10 cellular contexts compared by ENCODE assay signal in genomic region chr20:33370296-33370695, GRCh38. TPM values are rescaled to one million over a fixed set of nuclear protein-coding genes. Genes with fewer than 3 reads are reported as not detected.
DNase-seq lines count a peak whose midpoint lies in the region; ATAC-seq lines count a peak whose summit lies in the region.
"Had no signal": no experiment of that assay in that cellular context is flagged by ENCODE, and none has a peak within 500 bp of the region (broad histone marks: within the 10 kb centered on the region; RNA-seq: fewer than 3 reads in every experiment).

No MANE protein-coding gene starts in this region.

- peak overlapping the region; percentile 92 for H3K27ac Mint-ChIP-seq in T-helper 17 cell
- peak overlapping the region; percentile 33 for H3K27ac Mint-ChIP-seq in activated naive CD8-positive, alpha-beta T cell treated with anti-CD3 and anti-CD28 coated beads, Interleukin-2, amount 50 U/mL, for 24 hours
- H3K27ac Mint-ChIP-seq: brain had no signal

- intact Hi-C loops in left ventricle myocardium superior (cut with micrococcal nuclease) = no loop called here

- DNase-seq in DMS79 treated with DMSO at 0.1 percent for 48 hours (lab: John Stamatoyannopoulos, UW) (peak; percentile 92), T-helper 17 cell (peak; percentile 39 to 75 (median 60)), NCI-H446 treated with DMSO at 0.1 percent for 48 hours (lab: John Stamatoyannopoulos, UW) (no peak), superior temporal gyrus (ENCODE audit: extremely low spot score) (no peak), left ventricle myocardium superior (no peak)
- no peak for DNase-seq in activated naive CD8-positive, alpha-beta T cell treated with anti-CD3 and anti-CD28 coated beads, Interleukin-2, amount 50 U/mL, for 24 hours
- peak; percentile 43 for DNase-seq in stimulated activated CD4-positive, alpha-beta T cell treated with anti-CD3 and anti-CD28 coated beads, Interleukin-4, amount 100 ng/mL, for 24 hours
- DNase-seq: NCI-H2227 treated with DMSO at 0.1 percent for 48 hours had no signal

- no peaks in the 10 kb centered on the region for H3K9me3 Mint-ChIP-seq in activated naive CD8-positive, alpha-beta T cell treated with anti-CD3 and anti-CD28 coated beads, Interleukin-2, amount 50 U/mL, for 24 hours
- H3K9me3 Mint-ChIP-seq: brain had no signal

- H3K9me3 ChIP-seq in T-helper 17 cell (ENCODE audit: control insufficient read depth, low read length, poor library complexity, severe bottlenecking) = no peaks in the 10 kb centered on the region

- H3K4me1 Mint-ChIP-seq in T-helper 17 cell = peaks cover 31% of the 10 kb centered on the region
- peaks cover 20% of the 10 kb centered on the region for H3K4me1 Mint-ChIP-seq in activated naive CD8-positive, alpha-beta T cell treated with anti-CD3 and anti-CD28 coated beads, Interleukin-2, amount 50 U/mL, for 24 hours
- H3K4me1 Mint-ChIP-seq: brain had no signal

- H3K4me3 Mint-ChIP-seq in T-helper 17 cell = peak overlapping the region; percentile 62
- no peak overlapping the region for H3K4me3 Mint-ChIP-seq in activated naive CD8-positive, alpha-beta T cell treated with anti-CD3 and anti-CD28 coated beads, Interleukin-2, amount 50 U/mL, for 24 hours
- H3K4me3 Mint-ChIP-seq: brain had no signal

- no peaks in the 10 kb centered on the region for H3K27me3 Mint-ChIP-seq in T-helper 17 cell
- no peaks in the 10 kb centered on the region for H3K27me3 Mint-ChIP-seq in activated naive CD8-positive, alpha-beta T cell treated with anti-CD3 and anti-CD28 coated beads, Interleukin-2, amount 50 U/mL, for 24 hours
- H3K27me3 Mint-ChIP-seq: brain had no signal

- peaks cover 8% of the 10 kb centered on the region for H3K36me3 Mint-ChIP-seq in T-helper 17 cell (ENCODE audit: low read depth)
- peaks cover 38% of the 10 kb centered on the region for H3K36me3 Mint-ChIP-seq in activated naive CD8-positive, alpha-beta T cell treated with anti-CD3 and anti-CD28 coated beads, Interleukin-2, amount 50 U/mL, for 24 hours (ENCODE audit: low read depth)

- ATAC-seq in T-helper 17 cell (peak; percentile 91), HG02798 (IDR thresholded peaks at IDR 0.05; ENCODE audit: poor library complexity, unreplicated experiment) (no peak), left ventricle myocardium superior (no peak)
- ATAC-seq in activated naive CD8-positive, alpha-beta T cell treated with anti-CD3 and anti-CD28 coated beads, Interleukin-2, amount 50 U/mL, for 24 hours = peak; percentile 62

RNA-seq across cellular contexts. Expression of gene CDK5RAP1, which starts 31.0 kb away (rescaled TPM):
- total RNA-seq in T-helper 17 cell = 10 to 100 TPM; 55.6 to 61.9 TPM
- total RNA-seq in left ventricle myocardium superior = 20.6 TPM

Comparison
In these comparisons a context has a peak if more than half of its experiments do, and no peak if none do; other contexts are left out.
1. DNase-seq: peak in DMS79 treated with DMSO at 0.1 percent for 48 hours (single experiment), T-helper 17 cell (3 of 3) and stimulated activated CD4-positive, alpha-beta T cell treated with anti-CD3 and anti-CD28 coated beads, Interleukin-4, amount 100 ng/mL, for 24 hours (single experiment); none in activated naive CD8-positive, alpha-beta T cell treated with anti-CD3 and anti-CD28 coated beads, Interleukin-2, amount 50 U/mL, for 24 hours (single experiment), NCI-H446 treated with DMSO at 0.1 percent for 48 hours (single experiment), superior temporal gyrus (single experiment) and left ventricle myocardium superior (single experiment).
2. ATAC-seq: peak in T-helper 17 cell (single experiment) and activated naive CD8-positive, alpha-beta T cell treated with anti-CD3 and anti-CD28 coated beads, Interleukin-2, amount 50 U/mL, for 24 hours (single experiment); none in HG02798 (single experiment) and left ventricle myocardium superior (single experiment).